ENCODE assay signal across 9 cellular contexts in genomic region chr2:157497603-157498314, GRCh38. TPM values are rescaled to one million over a fixed set of nuclear protein-coding genes. Genes with fewer than 3 reads are reported as not detected.
DNase-seq lines count a peak whose midpoint lies in the region; ATAC-seq, FAIRE-seq and TF ChIP-seq lines count a peak whose summit lies in the region.
"Had no signal": no experiment of that assay in that cellular context is flagged by ENCODE, and none has a peak within 500 bp of the region (broad histone marks: within the 10 kb centered on the region; RNA-seq: fewer than 3 reads in every experiment).

No MANE protein-coding gene starts in this region.

- FAIRE-seq in A204.1 (lab: Jason Lieb, UNC), result peak; percentile 86

- no peaks in the 10 kb centered on the region for H3F3A ChIP-seq in Loucy (ENCODE audit: low read depth)

- H3K9me2 ChIP-seq in Loucy (replicated peaks; ENCODE audit: low read depth, low read length), result no peaks in the 10 kb centered on the region

- H3K9ac ChIP-seq in Loucy (ENCODE audit: low read depth, low read length, poor library complexity, severe bottlenecking), result no peak overlapping the region

- H3K4me3 Mint-ChIP-seq in nephron, result no peak overlapping the region

- no peaks in the 10 kb centered on the region for H3K36me3 Mint-ChIP-seq in nephron (ENCODE audit: low read depth)

- no peaks in the 10 kb centered on the region for H3K9me3 ChIP-seq in Loucy (ENCODE audit: insufficient read depth, low read depth, low read length)
- no peaks in the 10 kb centered on the region for H3K9me3 ChIP-seq in RWPE2 (ENCODE audit: severe bottlenecking)
- H3K9me3 ChIP-seq: HAP-1 had no signal

- H4K20me1 ChIP-seq in Loucy (ENCODE audit: insufficient read depth, low read length, poor library complexity, severe bottlenecking), result no peaks in the 10 kb centered on the region

- TF ChIP-seq CTCF in GM12864 (IDR thresholded peaks at IDR 0.05; ENCODE audit: low read depth, low read length, missing control alignments), result peak; percentile 73
- peak; percentile 89 for TF ChIP-seq CTCF in Loucy (conservative IDR thresholded peaks at IDR 0.05; ENCODE audit: low read length)
- peak; percentile 69 for TF ChIP-seq CTCF in RWPE2 (IDR thresholded peaks at IDR 0.05; ENCODE audit: poor library complexity, severe bottlenecking)
- peak; percentile 60 to 91 (median 68) for TF ChIP-seq CTCF in nephron (IDR thresholded peaks at IDR 0.05; ENCODE audit: unreplicated experiment in 3 of 3)

- H3K27ac ChIP-seq in RWPE2 (ENCODE audit: poor library complexity, severe bottlenecking), result no peak overlapping the region

- no peak overlapping the region for H2AFZ ChIP-seq in Loucy (ENCODE audit: low read length)

- H3K36me3 ChIP-seq in Loucy (ENCODE audit: insufficient read depth, low read length), result no peaks in the 10 kb centered on the region
- H3K36me3 ChIP-seq in RWPE2 (ENCODE audit: low read depth), result no peaks in the 10 kb centered on the region
- H3K36me3 ChIP-seq: HAP-1 had no signal

- H3K4me3 ChIP-seq in GM12864 (ENCODE audit: low read depth, low read length) (no peak overlapping the region), Loucy (ENCODE audit: low read length, poor library complexity, severe bottlenecking) (no peak overlapping the region), RWPE2 (ENCODE audit: severe bottlenecking) (no peak overlapping the region)
- H3K4me3 ChIP-seq: HAP-1 had no signal

- no peaks in the 10 kb centered on the region for H3K27me3 ChIP-seq in Loucy (ENCODE audit: insufficient read depth, low read length, poor library complexity, severe bottlenecking)
- H3K27me3 ChIP-seq in RWPE2 (ENCODE audit: insufficient read depth, poor library complexity, severe bottlenecking), result no peaks in the 10 kb centered on the region

- no peaks in the 10 kb centered on the region for H3K4me1 ChIP-seq in Loucy (ENCODE audit: insufficient read depth, low read length, poor library complexity, severe bottlenecking)
- no peaks in the 10 kb centered on the region for H3K4me1 ChIP-seq in RWPE2 (ENCODE audit: insufficient read depth, poor library complexity, severe bottlenecking)
- H3K4me1 ChIP-seq: HAP-1 had no signal

- H3K27ac Mint-ChIP-seq in nephron, result peak overlapping the region in 1 of 3 experiments; percentile 46

- DNase-seq in GM12864 (ENCODE audit: low read depth), result no peak
- DNase-seq in HCEC 1CT, result peak; percentile 76
- DNase-seq in RWPE2 (ENCODE audit: low spot score), result no peak
- DNase-seq in effector CD4-positive, alpha-beta T cell, result no peak

- peaks cover 5% of the 10 kb centered on the region for H3K27me3 Mint-ChIP-seq in nephron (ENCODE audit: low read depth)

- no peaks in the 10 kb centered on the region for H3K79me2 ChIP-seq in Loucy (ENCODE audit: insufficient read depth, low read length)

- peak; percentile 68 for ATAC-seq in RWPE2 (ENCODE audit: low read depth)
- peak; percentile 83 for ATAC-seq in esophagus mucosa

- H3K4me2 ChIP-seq in Loucy (ENCODE audit: low read depth, low read length, poor library complexity, severe bottlenecking), result no peak overlapping the region

- no peaks in the 10 kb centered on the region for H3K9me3 Mint-ChIP-seq in nephron

- H3K4me1 Mint-ChIP-seq in nephron, result no peaks in the 10 kb centered on the region

RNA-seq across cellular contexts. Expression of gene CYTIP, which starts 53.9 kb away (rescaled TPM):
- 1.3 TPM for total RNA-seq in esophagus mucosa
